In genomic region chr1:209715314-209715713, GRCh38 we compare ENCODE assay signal across 19 cellular contexts. TPM values are rescaled to one million over a fixed set of nuclear protein-coding genes. Genes with fewer than 3 reads are reported as not detected.
DNase-seq lines count a peak whose midpoint lies in the region; ATAC-seq, FAIRE-seq and TF ChIP-seq lines count a peak whose summit lies in the region.
"Had no signal": no experiment of that assay in that cellular context is flagged by ENCODE, and none has a peak within 500 bp of the region (broad histone marks: within the 10 kb centered on the region; RNA-seq: fewer than 3 reads in every experiment).

No MANE protein-coding gene starts in this region.

- no peak overlapping the region for H2AFZ ChIP-seq in astrocyte (ENCODE audit: low read depth, low read length)
- H2AFZ ChIP-seq: GM23248 had no signal

- TF ChIP-seq CTCF in activated CD8-positive, alpha-beta T cell treated with anti-CD3 and anti-CD28 coated beads for 36 hours (IDR thresholded peaks at IDR 0.05): no peak
- no peak for TF ChIP-seq CTCF in astrocyte (IDR thresholded peaks at IDR 0.05; ENCODE audit: insufficient read depth, low read depth, low read length)

- in situ Hi-C loops in KBM-7 (cut with MboI; ENCODE audit: low pct_unique_long_range_greater_than_20kb, low sequenced_read_pairs): no loop called here

- H3K9me3 ChIP-seq in astrocyte (ENCODE audit: insufficient read depth, low read depth, low read length): no peaks in the 10 kb centered on the region
- H3K9me3 ChIP-seq: A549, Caco-2, HAP-1 had no signal

- H3K27ac ChIP-seq in astrocyte (ENCODE audit: low read depth, low read length): no peak overlapping the region
- H3K27ac ChIP-seq: A549, GM23248 had no signal

- intact Hi-C loops in activated CD8-positive, alpha-beta T cell treated with anti-CD3 and anti-CD28 coated beads for 36 hours (cut with micrococcal nuclease): no loop called here

- no peaks in the 10 kb centered on the region for H3K36me3 Mint-ChIP-seq in activated CD8-positive, alpha-beta T cell treated with anti-CD3 and anti-CD28 coated beads for 36 hours (ENCODE audit: low read depth)
- H3K36me3 Mint-ChIP-seq in activated CD8-positive, alpha-beta T cell treated with anti-CD3 and anti-CD28 coated beads, Interleukin-2, amount 10 ng/mL, durations not matched to agents 7 days and 5 days (ENCODE audit: low read depth): no peaks in the 10 kb centered on the region
- H3K36me3 Mint-ChIP-seq in stimulated activated naive CD8-positive, alpha-beta T cell treated with anti-CD3 and anti-CD28 coated beads, Interleukin-15, Interleukin-2, amounts not matched to agents 100 ng/mL and 50 ng/mL, for 24 hours (ENCODE audit: low read depth): peaks cover 4% of the 10 kb centered on the region
- H3K36me3 Mint-ChIP-seq in astrocyte (ENCODE audit: low read depth, unreplicated experiment): no peaks in the 10 kb centered on the region

- H4K20me1 ChIP-seq in astrocyte (ENCODE audit: insufficient read depth, low read length): no peaks in the 10 kb centered on the region

- H3K4me1 Mint-ChIP-seq in activated CD8-positive, alpha-beta T cell treated with anti-CD3 and anti-CD28 coated beads for 36 hours (ENCODE audit: low read depth): peaks cover 36% of the 10 kb centered on the region
- H3K4me1 Mint-ChIP-seq in activated CD8-positive, alpha-beta T cell treated with anti-CD3 and anti-CD28 coated beads, Interleukin-2, amount 10 ng/mL, durations not matched to agents 7 days and 5 days (ENCODE audit: low read depth): peaks cover 3% of the 10 kb centered on the region
- peaks cover 57% of the 10 kb centered on the region for H3K4me1 Mint-ChIP-seq in stimulated activated naive CD8-positive, alpha-beta T cell treated with anti-CD3 and anti-CD28 coated beads, Interleukin-15, Interleukin-2, amounts not matched to agents 100 ng/mL and 50 ng/mL, for 24 hours (ENCODE audit: low read depth)
- no peaks in the 10 kb centered on the region for H3K4me1 Mint-ChIP-seq in astrocyte (ENCODE audit: low read depth, unreplicated experiment)

- no peak overlapping the region for H3K9ac ChIP-seq in astrocyte (ENCODE audit: low read length)
- H3K9ac ChIP-seq: GM23248 had no signal

- no peaks in the 10 kb centered on the region for H3K27me3 ChIP-seq in astrocyte (ENCODE audit: insufficient read depth, low read length)

- ATAC-seq in activated CD8-positive, alpha-beta T cell treated with anti-CD3 and anti-CD28 coated beads for 36 hours: no peak
- no peak for ATAC-seq in activated CD8-positive, alpha-beta T cell treated with anti-CD3 and anti-CD28 coated beads, Interleukin-2, amount 10 ng/mL, durations not matched to agents 7 days and 5 days
- ATAC-seq in stimulated activated naive CD8-positive, alpha-beta T cell treated with anti-CD3 and anti-CD28 coated beads, Interleukin-15, Interleukin-2, amounts not matched to agents 100 U/mL and 50 U/mL, for 24 hours: no peak
- ATAC-seq: A549, GM12878, HepG2 had no signal

- POLR2A ChIA-PET in activated CD8-positive, alpha-beta T cell treated with anti-CD3 and anti-CD28 coated beads for 36 hours (lab: Charles Lee): no interaction called here
- POLR2A ChIA-PET in activated CD8-positive, alpha-beta T cell treated with anti-CD3 and anti-CD28 coated beads, Interleukin-2, amount 10 ng/mL, durations not matched to agents 7 days and 5 days (lab: Charles Lee): no interaction called here

- peak overlapping the region; percentile 32 for H3K27ac Mint-ChIP-seq in activated CD8-positive, alpha-beta T cell treated with anti-CD3 and anti-CD28 coated beads for 36 hours
- no peak overlapping the region for H3K27ac Mint-ChIP-seq in activated CD8-positive, alpha-beta T cell treated with anti-CD3 and anti-CD28 coated beads, Interleukin-2, amount 10 ng/mL, durations not matched to agents 7 days and 5 days
- peak overlapping the region; percentile 74 for H3K27ac Mint-ChIP-seq in stimulated activated naive CD8-positive, alpha-beta T cell treated with anti-CD3 and anti-CD28 coated beads, Interleukin-15, Interleukin-2, amounts not matched to agents 100 ng/mL and 50 ng/mL, for 24 hours
- no peak overlapping the region for H3K27ac Mint-ChIP-seq in astrocyte (ENCODE audit: unreplicated experiment)
- H3K27ac Mint-ChIP-seq: CD4-positive, alpha-beta T cell had no signal

- H3K4me1 ChIP-seq in astrocyte (ENCODE audit: insufficient read depth, low read length): no peaks in the 10 kb centered on the region
- H3K4me1 ChIP-seq: A549, Caco-2, HAP-1 had no signal

- no peaks in the 10 kb centered on the region for H3K79me2 ChIP-seq in astrocyte (ENCODE audit: insufficient read depth, low read length)

- no peak overlapping the region for H3K4me3 ChIP-seq in astrocyte (ENCODE audit: insufficient read depth, low read depth, low read length)
- H3K4me3 ChIP-seq: A549, GM12878, GM23248, HAP-1 had no signal

- H3K27me3 Mint-ChIP-seq in activated CD8-positive, alpha-beta T cell treated with anti-CD3 and anti-CD28 coated beads for 36 hours: no peaks in the 10 kb centered on the region
- H3K27me3 Mint-ChIP-seq in activated CD8-positive, alpha-beta T cell treated with anti-CD3 and anti-CD28 coated beads, Interleukin-2, amount 10 ng/mL, durations not matched to agents 7 days and 5 days (ENCODE audit: low read depth): no peaks in the 10 kb centered on the region
- H3K27me3 Mint-ChIP-seq in stimulated activated naive CD8-positive, alpha-beta T cell treated with anti-CD3 and anti-CD28 coated beads, Interleukin-15, Interleukin-2, amounts not matched to agents 100 ng/mL and 50 ng/mL, for 24 hours: no peaks in the 10 kb centered on the region
- H3K27me3 Mint-ChIP-seq in astrocyte (ENCODE audit: low read depth, unreplicated experiment): peaks cover 2% of the 10 kb centered on the region
- H3K27me3 Mint-ChIP-seq: CD4-positive, alpha-beta T cell had no signal

- peaks cover 4% of the 10 kb centered on the region for H3K9me3 Mint-ChIP-seq in activated CD8-positive, alpha-beta T cell treated with anti-CD3 and anti-CD28 coated beads for 36 hours
- H3K9me3 Mint-ChIP-seq in activated CD8-positive, alpha-beta T cell treated with anti-CD3 and anti-CD28 coated beads, Interleukin-2, amount 10 ng/mL, durations not matched to agents 7 days and 5 days (ENCODE audit: insufficient read depth): no peaks in the 10 kb centered on the region
- H3K9me3 Mint-ChIP-seq in stimulated activated naive CD8-positive, alpha-beta T cell treated with anti-CD3 and anti-CD28 coated beads, Interleukin-15, Interleukin-2, amounts not matched to agents 100 ng/mL and 50 ng/mL, for 24 hours: peaks cover 6% of the 10 kb centered on the region
- H3K9me3 Mint-ChIP-seq in astrocyte (ENCODE audit: unreplicated experiment): no peaks in the 10 kb centered on the region

- H3K4me2 ChIP-seq in astrocyte (ENCODE audit: low read length): no peak overlapping the region
- H3K4me2 ChIP-seq: A549 had no signal

- CTCF ChIA-PET in activated CD8-positive, alpha-beta T cell treated with anti-CD3 and anti-CD28 coated beads for 36 hours (lab: Charles Lee): no interaction called here
- CTCF ChIA-PET in activated CD8-positive, alpha-beta T cell treated with anti-CD3 and anti-CD28 coated beads, Interleukin-2, amount 10 ng/mL, durations not matched to agents 7 days and 5 days (lab: Charles Lee): no interaction called here

- no peaks in the 10 kb centered on the region for H3K36me3 ChIP-seq in astrocyte (ENCODE audit: insufficient read depth, low read length)
- H3K36me3 ChIP-seq: HAP-1 had no signal

- H3K4me3 Mint-ChIP-seq in activated CD8-positive, alpha-beta T cell treated with anti-CD3 and anti-CD28 coated beads for 36 hours: peak overlapping the region; percentile 21
- no peak overlapping the region for H3K4me3 Mint-ChIP-seq in activated CD8-positive, alpha-beta T cell treated with anti-CD3 and anti-CD28 coated beads, Interleukin-2, amount 10 ng/mL, durations not matched to agents 7 days and 5 days
- peak overlapping the region; percentile 67 for H3K4me3 Mint-ChIP-seq in stimulated activated naive CD8-positive, alpha-beta T cell treated with anti-CD3 and anti-CD28 coated beads, Interleukin-15, Interleukin-2, amounts not matched to agents 100 ng/mL and 50 ng/mL, for 24 hours
- no peak overlapping the region for H3K4me3 Mint-ChIP-seq in astrocyte (ENCODE audit: unreplicated experiment)
- H3K4me3 Mint-ChIP-seq: CD4-positive, alpha-beta T cell had no signal

- peak; percentile 37 for FAIRE-seq in astrocyte (lab: Jason Lieb, UNC)
- FAIRE-seq: A549, GM12878, HepG2 had no signal

- no peak for DNase-seq in activated CD8-positive, alpha-beta T cell treated with anti-CD3 and anti-CD28 coated beads for 36 hours
- no peak for DNase-seq in activated CD8-positive, alpha-beta T cell treated with anti-CD3 and anti-CD28 coated beads, Interleukin-2, amount 10 ng/mL, durations not matched to agents 7 days and 5 days
- no peak for DNase-seq in stimulated activated naive CD8-positive, alpha-beta T cell treated with anti-CD3 and anti-CD28 coated beads, Interleukin-15, Interleukin-2, amounts not matched to agents 100 U/mL and 50 U/mL, for 24 hours
- DNase-seq in astrocyte (ENCODE audit: low read depth) (no peak), KBM-7 (no peak), cerebellar nuclear complex (lab: John Stamatoyannopoulos, UW) (no peak)
- DNase-seq: Caco-2; CD4-positive, alpha-beta T cell; DMS153; GM23248; KG1; MV-4-11; NCI-H1694 treated with DMSO at 0.1 percent for 48 hours; NCI-H524 had no signal

RNA-seq across cellular contexts. Expression of gene HSD11B1, which starts 10.7 kb away (rescaled TPM):
- total RNA-seq in activated CD8-positive, alpha-beta T cell treated with anti-CD3 and anti-CD28 coated beads for 36 hours: under 1 TPM; 0.47 to 0.59 TPM
- total RNA-seq in activated CD8-positive, alpha-beta T cell treated with anti-CD3 and anti-CD28 coated beads, Interleukin-2, amount 10 ng/mL, durations not matched to agents 7 days and 5 days: not detected
- not detected in 2 replicates for total RNA-seq in astrocyte
- total RNA-seq: Caco-2, GM12878, HepG2 had no signal

RNA-seq across cellular contexts. Expression of gene G0S2, which starts 40.1 kb away (rescaled TPM):
- 1 to 10 TPM; 4.9 to 5.7 TPM for total RNA-seq in activated CD8-positive, alpha-beta T cell treated with anti-CD3 and anti-CD28 coated beads for 36 hours
- not detected for total RNA-seq in activated CD8-positive, alpha-beta T cell treated with anti-CD3 and anti-CD28 coated beads, Interleukin-2, amount 10 ng/mL, durations not matched to agents 7 days and 5 days
- 5.9 and 15.1 TPM in 2 replicates for total RNA-seq in astrocyte
- total RNA-seq: HepG2 had no signal

RNA-seq across cellular contexts. Expression of gene TRAF3IP3, which starts 40.5 kb away (rescaled TPM):
- 100 to 1,000 TPM; 194 TPM for total RNA-seq in activated CD8-positive, alpha-beta T cell treated with anti-CD3 and anti-CD28 coated beads for 36 hours
- total RNA-seq in activated CD8-positive, alpha-beta T cell treated with anti-CD3 and anti-CD28 coated beads, Interleukin-2, amount 10 ng/mL, durations not matched to agents 7 days and 5 days: 100 to 1,000 TPM; 319 to 322 TPM
- not detected in 2 replicates for total RNA-seq in astrocyte
- total RNA-seq: Caco-2, GM23248, HepG2 had no signal

Comparison
In these comparisons a context has a peak if more than half of its experiments do, and no peak if none do; other contexts are left out.
1. H3K27ac Mint-ChIP-seq: peak in activated CD8-positive, alpha-beta T cell treated with anti-CD3 and anti-CD28 coated beads for 36 hours (single experiment) and stimulated activated naive CD8-positive, alpha-beta T cell treated with anti-CD3 and anti-CD28 coated beads, Interleukin-15, Interleukin-2, amounts not matched to agents 100 ng/mL and 50 ng/mL, for 24 hours (single experiment); none in activated CD8-positive, alpha-beta T cell treated with anti-CD3 and anti-CD28 coated beads, Interleukin-2, amount 10 ng/mL, durations not matched to agents 7 days and 5 days (single experiment) and astrocyte (single experiment).
2. H3K4me3 Mint-ChIP-seq: peak in activated CD8-positive, alpha-beta T cell treated with anti-CD3 and anti-CD28 coated beads for 36 hours (single experiment) and stimulated activated naive CD8-positive, alpha-beta T cell treated with anti-CD3 and anti-CD28 coated beads, Interleukin-15, Interleukin-2, amounts not matched to agents 100 ng/mL and 50 ng/mL, for 24 hours (single experiment); none in activated CD8-positive, alpha-beta T cell treated with anti-CD3 and anti-CD28 coated beads, Interleukin-2, amount 10 ng/mL, durations not matched to agents 7 days and 5 days (single experiment) and astrocyte (single experiment).
3. RNA of gene TRAF3IP3, which starts 40.5 kb away (total RNA-seq): 319 to 322 TPM in activated CD8-positive, alpha-beta T cell treated with anti-CD3 and anti-CD28 coated beads, Interleukin-2, amount 10 ng/mL, durations not matched to agents 7 days and 5 days and 194 TPM in activated CD8-positive, alpha-beta T cell treated with anti-CD3 and anti-CD28 coated beads for 36 hours; not detected in astrocyte; every median in the first group is over 100 times any median in the second.